In the genomic region with DNA sequence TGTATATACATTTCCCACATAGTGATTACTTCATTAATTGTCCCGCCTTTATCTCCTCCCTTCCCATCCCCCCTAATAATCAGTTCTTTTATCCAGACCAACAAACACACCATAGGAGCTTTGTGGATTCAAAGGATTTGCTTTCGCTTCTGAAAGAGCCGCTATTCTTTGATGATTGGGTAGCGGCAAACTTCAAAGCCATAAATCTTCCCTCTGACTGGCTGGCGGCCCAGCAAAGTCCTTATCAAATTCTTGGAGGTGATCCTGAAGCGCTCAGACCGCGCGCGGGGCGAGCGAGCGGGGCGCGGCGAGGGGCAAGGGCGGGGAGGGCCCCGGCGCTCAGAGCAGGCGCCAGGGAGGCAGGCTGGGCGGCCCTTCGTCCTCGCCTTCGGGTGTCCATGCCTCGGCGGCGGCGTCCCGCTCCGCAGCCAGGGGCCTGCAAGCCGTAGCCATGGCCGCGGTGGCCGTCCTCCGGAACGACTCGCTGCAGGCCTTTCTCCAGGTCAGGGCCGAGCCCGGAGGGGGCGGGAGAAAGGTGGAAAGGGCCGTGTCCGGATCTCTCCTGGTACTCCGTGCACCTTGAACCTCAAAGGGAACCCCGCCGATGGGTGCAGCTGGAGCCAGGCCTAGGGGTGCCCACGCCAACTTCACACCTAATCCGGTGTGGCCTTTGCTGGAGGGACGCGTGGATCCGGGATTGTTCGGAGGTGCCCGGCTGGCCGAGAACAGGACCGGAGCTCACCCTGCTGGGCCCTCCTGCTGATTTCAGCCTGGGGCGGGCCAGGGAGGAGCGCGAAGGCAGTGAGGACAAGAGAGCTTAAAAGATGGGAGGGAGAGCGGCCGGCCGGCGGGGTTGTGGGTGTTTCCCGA, we compare ENCODE assay signal across 1 cellular context.
TF ChIP-seq lines count a peak whose summit lies in the region.

Gene SP5 (plus strand): TSS at position 276 of the 870 bp plus-strand sequence. CDS start 176 bp downstream, at position 452.

TF ChIP-seq in K562, 482 proteins besides CTCF, POLR2A, EP300 and RAD21 (continued from another document and continues in another):
- TF ChIP-seq CBX5 (IDR thresholded peaks at IDR 0.05; ENCODE audit: borderline replicate concordance, low read depth) (0 out of 2 replicates have a peak, but pooled peaks have one; percentile 60), CBFB (CRISPR knock-in tag; IDR thresholded peaks at IDR 0.05) (no peak), ZNF232 (CRISPR knock-in tag; IDR thresholded peaks at IDR 0.05) (no peak), YY1 (IDR thresholded peaks at IDR 0.05; ENCODE audit: borderline replicate concordance in 1 of 3, control insufficient read depth in 1 of 3, extremely low read depth in 1 of 3, insufficient read depth in 3 of 3, insufficient read length in 1 of 3, insufficient replicate concordance in 2 of 3, low read depth in 1 of 3, low read length in 2 of 3) (peak; percentile 21 to 68 (median 47)), ZBTB9 (CRISPR knock-in tag; IDR thresholded peaks at IDR 0.05) (0 out of 2 replicates have a peak, but pooled peaks have one; percentile 44), L3MBTL2 (IDR thresholded peaks at IDR 0.05) (peak; percentile 96), NR2C1 (IDR thresholded peaks at IDR 0.05) (no peak), NR2C1 (tag; IDR thresholded peaks at IDR 0.05) (peak; percentile 30; the same call in 1 of the 2 replicates), DPF2 (IDR thresholded peaks at IDR 0.05) (0 out of 2 replicates have a peak, but pooled peaks have one; percentile 48), ZBTB17 (CRISPR knock-in tag; IDR thresholded peaks at IDR 0.05) (no peak), BRD4 (IDR thresholded peaks at IDR 0.05) (0 out of 2 replicates have a peak, but pooled peaks have one; percentile 31), ZNF133 (CRISPR knock-in tag; IDR thresholded peaks at IDR 0.05) (no peak), COPS2 (conservative IDR thresholded peaks at IDR 0.05) (no peak), ZNF584 (CRISPR knock-in tag; IDR thresholded peaks at IDR 0.05; ENCODE audit: low read depth) (0 out of 2 replicates have a peak, but pooled peaks have one; percentile 44), ILF3 (IDR thresholded peaks at IDR 0.05; ENCODE audit: borderline replicate concordance) (no peak), NR4A1 (CRISPR knock-in tag; IDR thresholded peaks at IDR 0.05) (0 out of 2 replicates have a peak, but pooled peaks have one; percentile 19), NR4A1 (tag; IDR thresholded peaks at IDR 0.05) (no peak), CREB3L1 (IDR thresholded peaks at IDR 0.05; ENCODE audit: borderline replicate concordance, low read depth) (peak; percentile 25; the same call in 1 of the 2 replicates), DDX20 (tag; IDR thresholded peaks at IDR 0.05; ENCODE audit: low read depth) (no peak), TRIM28 (IDR thresholded peaks at IDR 0.05) (no peak), PBX2 (CRISPR knock-in tag; IDR thresholded peaks at IDR 0.05; ENCODE audit: low read depth) (peak; percentile 81), PBX2 (tag; conservative IDR thresholded peaks at IDR 0.05; ENCODE audit: low read depth) (peak; percentile 95), NR3C1 (CRISPR knock-in tag; IDR thresholded peaks at IDR 0.05) (0 out of 2 replicates have a peak, but pooled peaks have one; percentile 38), XRCC3 (IDR thresholded peaks at IDR 0.05) (no peak), TRIM24 (IDR thresholded peaks at IDR 0.05) (peak in 1 of 2 experiments; percentile 53; a peak in 2 of 4 replicates), PHB2 (IDR thresholded peaks at IDR 0.05; ENCODE audit: low read depth) (no peak), GATA2 (CRISPR knock-in tag; IDR thresholded peaks at IDR 0.05) (no peak), USF2 (CRISPR knock-in tag; IDR thresholded peaks at IDR 0.05) (no peak), ESRRA (IDR thresholded peaks at IDR 0.05; ENCODE audit: borderline replicate concordance, low read depth) (peak; percentile 61; the same call in 1 of the 2 replicates), FOXA1 (IDR thresholded peaks at IDR 0.05; ENCODE audit: borderline replicate concordance) (no peak), CBX1 (IDR thresholded peaks at IDR 0.05; ENCODE audit: low read depth) (peak; percentile 86), ZNF282 (CRISPR knock-in tag; IDR thresholded peaks at IDR 0.05) (0 out of 2 replicates have a peak, but pooled peaks have one; percentile 75), CC2D1A (IDR thresholded peaks at IDR 0.05) (peak; percentile 96; the same call in 1 of the 2 replicates), SMAD3 (CRISPR knock-in tag; conservative IDR thresholded peaks at IDR 0.05) (0 out of 2 replicates have a peak, but pooled peaks have one; percentile 4), POLR2G (IDR thresholded peaks at IDR 0.05; ENCODE audit: low read depth, low read length) (peak; percentile 58), RBFOX2 (IDR thresholded peaks at IDR 0.05; ENCODE audit: low read depth, low read length) (peak; percentile 53)
- TF ChIP-seq, protein P1, sequence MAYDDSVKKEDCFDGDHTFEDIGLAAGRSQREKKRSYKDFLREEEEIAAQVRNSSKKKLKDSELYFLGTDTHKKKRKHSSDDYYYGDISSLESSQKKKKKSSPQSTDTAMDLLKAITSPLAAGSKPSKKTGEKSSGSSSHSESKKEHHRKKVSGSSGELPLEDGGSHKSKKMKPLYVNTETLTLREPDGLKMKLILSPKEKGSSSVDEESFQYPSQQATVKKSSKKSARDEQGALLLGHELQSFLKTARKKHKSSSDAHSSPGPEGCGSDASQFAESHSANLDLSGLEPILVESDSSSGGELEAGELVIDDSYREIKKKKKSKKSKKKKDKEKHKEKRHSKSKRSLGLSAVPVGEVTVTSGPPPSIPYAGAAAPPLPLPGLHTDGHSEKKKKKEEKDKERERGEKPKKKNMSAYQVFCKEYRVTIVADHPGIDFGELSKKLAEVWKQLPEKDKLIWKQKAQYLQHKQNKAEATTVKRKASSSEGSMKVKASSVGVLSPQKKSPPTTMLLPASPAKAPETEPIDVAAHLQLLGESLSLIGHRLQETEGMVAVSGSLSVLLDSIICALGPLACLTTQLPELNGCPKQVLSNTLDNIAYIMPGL (CRISPR knock-in tag; IDR thresholded peaks at IDR 0.05): 0 out of 2 replicates have a peak, but pooled peaks have one; percentile 19
- TF ChIP-seq, protein P2, sequence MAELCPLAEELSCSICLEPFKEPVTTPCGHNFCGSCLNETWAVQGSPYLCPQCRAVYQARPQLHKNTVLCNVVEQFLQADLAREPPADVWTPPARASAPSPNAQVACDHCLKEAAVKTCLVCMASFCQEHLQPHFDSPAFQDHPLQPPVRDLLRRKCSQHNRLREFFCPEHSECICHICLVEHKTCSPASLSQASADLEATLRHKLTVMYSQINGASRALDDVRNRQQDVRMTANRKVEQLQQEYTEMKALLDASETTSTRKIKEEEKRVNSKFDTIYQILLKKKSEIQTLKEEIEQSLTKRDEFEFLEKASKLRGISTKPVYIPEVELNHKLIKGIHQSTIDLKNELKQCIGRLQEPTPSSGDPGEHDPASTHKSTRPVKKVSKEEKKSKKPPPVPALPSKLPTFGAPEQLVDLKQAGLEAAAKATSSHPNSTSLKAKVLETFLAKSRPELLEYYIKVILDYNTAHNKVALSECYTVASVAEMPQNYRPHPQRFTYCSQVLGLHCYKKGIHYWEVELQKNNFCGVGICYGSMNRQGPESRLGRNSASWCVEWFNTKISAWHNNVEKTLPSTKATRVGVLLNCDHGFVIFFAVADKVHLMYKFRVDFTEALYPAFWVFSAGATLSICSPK (IDR thresholded peaks at IDR 0.05; ENCODE audit: borderline replicate concordance): no peak
- TF ChIP-seq, protein P3, sequence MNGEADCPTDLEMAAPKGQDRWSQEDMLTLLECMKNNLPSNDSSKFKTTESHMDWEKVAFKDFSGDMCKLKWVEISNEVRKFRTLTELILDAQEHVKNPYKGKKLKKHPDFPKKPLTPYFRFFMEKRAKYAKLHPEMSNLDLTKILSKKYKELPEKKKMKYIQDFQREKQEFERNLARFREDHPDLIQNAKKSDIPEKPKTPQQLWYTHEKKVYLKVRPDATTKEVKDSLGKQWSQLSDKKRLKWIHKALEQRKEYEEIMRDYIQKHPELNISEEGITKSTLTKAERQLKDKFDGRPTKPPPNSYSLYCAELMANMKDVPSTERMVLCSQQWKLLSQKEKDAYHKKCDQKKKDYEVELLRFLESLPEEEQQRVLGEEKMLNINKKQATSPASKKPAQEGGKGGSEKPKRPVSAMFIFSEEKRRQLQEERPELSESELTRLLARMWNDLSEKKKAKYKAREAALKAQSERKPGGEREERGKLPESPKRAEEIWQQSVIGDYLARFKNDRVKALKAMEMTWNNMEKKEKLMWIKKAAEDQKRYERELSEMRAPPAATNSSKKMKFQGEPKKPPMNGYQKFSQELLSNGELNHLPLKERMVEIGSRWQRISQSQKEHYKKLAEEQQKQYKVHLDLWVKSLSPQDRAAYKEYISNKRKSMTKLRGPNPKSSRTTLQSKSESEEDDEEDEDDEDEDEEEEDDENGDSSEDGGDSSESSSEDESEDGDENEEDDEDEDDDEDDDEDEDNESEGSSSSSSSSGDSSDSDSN (IDR thresholded peaks at IDR 0.05; ENCODE audit: borderline replicate concordance in 1 of 2, low read depth in 2 of 2, low read length in 2 of 2): peak; percentile 66 to 79; a peak in 1 of 4 replicates
- TF ChIP-seq, protein P4, sequence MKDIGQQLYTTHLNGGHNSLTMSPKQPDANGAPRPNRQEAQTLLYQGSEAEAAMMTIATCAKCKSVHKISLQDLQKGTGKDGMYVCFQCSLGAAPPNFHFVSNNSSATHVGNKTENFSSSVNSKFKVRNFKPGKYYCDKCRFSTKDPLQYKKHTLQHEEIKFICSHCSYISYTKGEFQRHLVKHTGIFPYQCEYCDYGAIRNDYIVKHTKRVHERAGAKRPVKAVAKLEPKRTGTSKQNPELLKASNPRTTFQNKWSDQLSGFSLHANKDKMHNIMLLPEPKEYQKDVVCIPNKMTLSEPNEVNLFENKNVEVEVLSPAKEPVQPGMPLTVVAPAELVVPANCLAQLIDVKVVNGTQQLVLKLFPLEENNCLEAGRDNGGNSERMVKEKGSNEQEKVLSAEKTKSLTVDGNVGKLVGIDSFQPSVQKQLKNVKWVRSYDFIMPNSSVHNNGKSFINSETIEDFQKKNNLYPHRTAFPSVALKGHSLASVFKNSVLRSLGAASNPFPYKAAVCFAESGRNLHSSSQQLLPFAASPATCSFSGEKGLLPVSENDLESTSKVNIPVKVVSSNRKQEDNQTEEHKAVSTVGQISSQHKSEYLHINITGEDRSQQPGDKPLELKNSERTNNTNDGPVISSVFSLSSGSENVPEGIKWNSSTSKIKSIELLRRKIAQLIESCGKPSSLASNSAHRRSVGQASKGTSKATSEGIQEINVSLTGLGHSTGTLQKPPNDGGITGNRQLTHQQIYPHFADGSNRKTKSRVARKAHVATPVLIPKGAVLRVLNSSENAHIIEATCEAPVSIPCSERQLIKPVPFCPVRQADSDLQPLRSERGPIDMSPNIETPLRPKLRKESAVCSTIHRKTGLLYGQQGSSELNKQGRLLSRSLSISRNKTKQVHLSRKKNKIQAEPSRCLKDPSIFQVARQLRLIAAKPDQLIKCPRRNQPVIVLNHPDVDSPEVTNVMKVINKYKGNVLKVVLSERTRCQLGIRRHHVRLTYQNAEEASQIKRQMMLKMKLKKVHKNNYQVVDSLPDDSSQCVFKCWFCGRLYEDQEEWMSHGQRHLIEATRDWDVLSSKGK (CRISPR knock-in tag; IDR thresholded peaks at IDR 0.05): no peak
